Comparison of ENCODE assay signal across 1 cellular context in the genomic region with DNA sequence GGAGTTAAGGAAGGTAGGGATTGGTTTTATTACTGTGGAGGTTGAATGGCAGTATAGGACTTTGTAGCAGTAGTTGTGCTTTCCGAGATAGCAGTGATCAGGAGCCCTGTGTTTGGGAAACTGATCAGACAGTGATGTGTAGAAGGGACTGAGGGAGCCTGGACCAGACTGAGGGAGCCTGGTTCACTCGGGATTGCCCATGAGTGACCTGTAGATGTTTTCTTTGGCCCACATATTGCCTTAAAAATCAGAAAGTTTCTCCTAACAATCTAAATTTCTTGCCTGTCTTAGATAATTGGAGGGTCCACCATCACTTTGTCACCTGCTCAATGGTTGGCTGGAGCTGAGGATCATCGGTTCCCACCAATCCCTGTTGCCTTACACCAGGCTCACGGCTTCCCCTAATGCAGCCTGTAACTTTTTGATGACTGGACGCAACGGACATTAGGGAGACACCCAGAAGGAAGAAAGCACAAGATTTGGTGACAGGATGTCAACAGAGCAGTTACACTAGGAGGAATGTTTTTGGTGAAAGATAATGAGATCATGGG.
TF ChIP-seq lines count a peak whose summit lies in the region.

No MANE protein-coding gene starts in this region.

TF ChIP-seq in HepG2, 621 proteins besides CTCF, POLR2A, EP300 and RAD21 (continued from another document and continues in another):
- TF ChIP-seq, protein P1, sequence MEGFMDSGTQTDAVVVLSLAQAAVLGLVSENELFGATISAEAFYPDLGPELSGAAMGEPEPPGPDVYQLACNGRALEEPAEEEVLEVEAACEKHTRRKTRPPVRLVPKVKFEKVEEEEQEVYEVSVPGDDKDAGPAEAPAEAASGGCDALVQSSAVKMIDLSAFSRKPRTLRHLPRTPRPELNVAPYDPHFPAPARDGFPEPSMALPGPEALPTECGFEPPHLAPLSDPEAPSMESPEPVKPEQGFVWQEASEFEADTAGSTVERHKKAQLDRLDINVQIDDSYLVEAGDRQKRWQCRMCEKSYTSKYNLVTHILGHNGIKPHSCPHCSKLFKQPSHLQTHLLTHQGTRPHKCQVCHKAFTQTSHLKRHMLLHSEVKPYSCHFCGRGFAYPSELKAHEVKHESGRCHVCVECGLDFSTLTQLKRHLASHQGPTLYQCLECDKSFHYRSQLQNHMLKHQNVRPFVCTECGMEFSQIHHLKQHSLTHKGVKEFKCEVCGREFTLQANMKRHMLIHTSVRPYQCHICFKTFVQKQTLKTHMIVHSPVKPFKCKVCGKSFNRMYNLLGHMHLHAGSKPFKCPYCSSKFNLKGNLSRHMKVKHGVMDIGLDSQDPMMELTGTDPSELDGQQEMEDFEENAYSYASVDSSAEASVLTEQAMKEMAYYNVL (CRISPR knock-in tag; IDR thresholded peaks at IDR 0.05; ENCODE audit: borderline replicate concordance), result peak; percentile 14; the same call in 1 of the 2 replicates
- no peak for TF ChIP-seq PAF1 (CRISPR knock-in tag; IDR thresholded peaks at IDR 0.05)
- TF ChIP-seq REL (CRISPR knock-in tag; conservative IDR thresholded peaks at IDR 0.05), result peak; percentile 50; the same call in 1 of the 2 replicates
- no peak for TF ChIP-seq FOXO1 (CRISPR knock-in tag; IDR thresholded peaks at IDR 0.05)
- 0 out of 2 replicates have a peak, but pooled peaks have one; percentile 23 for TF ChIP-seq ZNF788 (CRISPR knock-in tag; IDR thresholded peaks at IDR 0.05; ENCODE audit: borderline replicate concordance)
- TF ChIP-seq, protein P2, sequence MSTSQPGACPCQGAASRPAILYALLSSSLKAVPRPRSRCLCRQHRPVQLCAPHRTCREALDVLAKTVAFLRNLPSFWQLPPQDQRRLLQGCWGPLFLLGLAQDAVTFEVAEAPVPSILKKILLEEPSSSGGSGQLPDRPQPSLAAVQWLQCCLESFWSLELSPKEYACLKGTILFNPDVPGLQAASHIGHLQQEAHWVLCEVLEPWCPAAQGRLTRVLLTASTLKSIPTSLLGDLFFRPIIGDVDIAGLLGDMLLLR (CRISPR knock-in tag; IDR thresholded peaks at IDR 0.05), result 0 out of 2 replicates have a peak, but pooled peaks have one; percentile 46
- TF ChIP-seq KDM3A (CRISPR knock-in tag; IDR thresholded peaks at IDR 0.05; ENCODE audit: low read depth), result no peak
- TF ChIP-seq ZNF225 (CRISPR knock-in tag; IDR thresholded peaks at IDR 0.05), result no peak
- peak; percentile 57; the same call in 1 of the 2 replicates for TF ChIP-seq ZNF746 (CRISPR knock-in tag; IDR thresholded peaks at IDR 0.05)
- TF ChIP-seq, protein P3, sequence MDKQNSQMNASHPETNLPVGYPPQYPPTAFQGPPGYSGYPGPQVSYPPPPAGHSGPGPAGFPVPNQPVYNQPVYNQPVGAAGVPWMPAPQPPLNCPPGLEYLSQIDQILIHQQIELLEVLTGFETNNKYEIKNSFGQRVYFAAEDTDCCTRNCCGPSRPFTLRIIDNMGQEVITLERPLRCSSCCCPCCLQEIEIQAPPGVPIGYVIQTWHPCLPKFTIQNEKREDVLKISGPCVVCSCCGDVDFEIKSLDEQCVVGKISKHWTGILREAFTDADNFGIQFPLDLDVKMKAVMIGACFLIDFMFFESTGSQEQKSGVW (CRISPR knock-in tag; IDR thresholded peaks at IDR 0.05; ENCODE audit: borderline replicate concordance), result no peak
- no peak for TF ChIP-seq FOXJ3 (CRISPR knock-in tag; IDR thresholded peaks at IDR 0.05; ENCODE audit: borderline replicate concordance)
- TF ChIP-seq, protein P4, sequence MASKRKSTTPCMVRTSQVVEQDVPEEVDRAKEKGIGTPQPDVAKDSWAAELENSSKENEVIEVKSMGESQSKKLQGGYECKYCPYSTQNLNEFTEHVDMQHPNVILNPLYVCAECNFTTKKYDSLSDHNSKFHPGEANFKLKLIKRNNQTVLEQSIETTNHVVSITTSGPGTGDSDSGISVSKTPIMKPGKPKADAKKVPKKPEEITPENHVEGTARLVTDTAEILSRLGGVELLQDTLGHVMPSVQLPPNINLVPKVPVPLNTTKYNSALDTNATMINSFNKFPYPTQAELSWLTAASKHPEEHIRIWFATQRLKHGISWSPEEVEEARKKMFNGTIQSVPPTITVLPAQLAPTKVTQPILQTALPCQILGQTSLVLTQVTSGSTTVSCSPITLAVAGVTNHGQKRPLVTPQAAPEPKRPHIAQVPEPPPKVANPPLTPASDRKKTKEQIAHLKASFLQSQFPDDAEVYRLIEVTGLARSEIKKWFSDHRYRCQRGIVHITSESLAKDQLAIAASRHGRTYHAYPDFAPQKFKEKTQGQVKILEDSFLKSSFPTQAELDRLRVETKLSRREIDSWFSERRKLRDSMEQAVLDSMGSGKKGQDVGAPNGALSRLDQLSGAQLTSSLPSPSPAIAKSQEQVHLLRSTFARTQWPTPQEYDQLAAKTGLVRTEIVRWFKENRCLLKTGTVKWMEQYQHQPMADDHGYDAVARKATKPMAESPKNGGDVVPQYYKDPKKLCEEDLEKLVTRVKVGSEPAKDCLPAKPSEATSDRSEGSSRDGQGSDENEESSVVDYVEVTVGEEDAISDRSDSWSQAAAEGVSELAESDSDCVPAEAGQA (IDR thresholded peaks at IDR 0.05; ENCODE audit: low read depth), result no peak
- TF ChIP-seq, protein P4 (CRISPR knock-in tag; IDR thresholded peaks at IDR 0.05; ENCODE audit: borderline replicate concordance), result no peak
- peak; percentile 7 for TF ChIP-seq CBX1 (IDR thresholded peaks at IDR 0.05; ENCODE audit: low read depth)
- TF ChIP-seq NCOA2 (CRISPR knock-in tag; IDR thresholded peaks at IDR 0.05), result no peak
- TF ChIP-seq, protein P5, sequence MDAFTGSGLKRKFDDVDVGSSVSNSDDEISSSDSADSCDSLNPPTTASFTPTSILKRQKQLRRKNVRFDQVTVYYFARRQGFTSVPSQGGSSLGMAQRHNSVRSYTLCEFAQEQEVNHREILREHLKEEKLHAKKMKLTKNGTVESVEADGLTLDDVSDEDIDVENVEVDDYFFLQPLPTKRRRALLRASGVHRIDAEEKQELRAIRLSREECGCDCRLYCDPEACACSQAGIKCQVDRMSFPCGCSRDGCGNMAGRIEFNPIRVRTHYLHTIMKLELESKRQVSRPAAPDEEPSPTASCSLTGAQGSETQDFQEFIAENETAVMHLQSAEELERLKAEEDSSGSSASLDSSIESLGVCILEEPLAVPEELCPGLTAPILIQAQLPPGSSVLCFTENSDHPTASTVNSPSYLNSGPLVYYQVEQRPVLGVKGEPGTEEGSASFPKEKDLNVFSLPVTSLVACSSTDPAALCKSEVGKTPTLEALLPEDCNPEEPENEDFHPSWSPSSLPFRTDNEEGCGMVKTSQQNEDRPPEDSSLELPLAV (CRISPR knock-in tag; conservative IDR thresholded peaks at IDR 0.05; ENCODE audit: low read depth), result no peak
- TF ChIP-seq TMF1 (CRISPR knock-in tag; IDR thresholded peaks at IDR 0.05; ENCODE audit: low read depth), result no peak
- TF ChIP-seq, protein P6, sequence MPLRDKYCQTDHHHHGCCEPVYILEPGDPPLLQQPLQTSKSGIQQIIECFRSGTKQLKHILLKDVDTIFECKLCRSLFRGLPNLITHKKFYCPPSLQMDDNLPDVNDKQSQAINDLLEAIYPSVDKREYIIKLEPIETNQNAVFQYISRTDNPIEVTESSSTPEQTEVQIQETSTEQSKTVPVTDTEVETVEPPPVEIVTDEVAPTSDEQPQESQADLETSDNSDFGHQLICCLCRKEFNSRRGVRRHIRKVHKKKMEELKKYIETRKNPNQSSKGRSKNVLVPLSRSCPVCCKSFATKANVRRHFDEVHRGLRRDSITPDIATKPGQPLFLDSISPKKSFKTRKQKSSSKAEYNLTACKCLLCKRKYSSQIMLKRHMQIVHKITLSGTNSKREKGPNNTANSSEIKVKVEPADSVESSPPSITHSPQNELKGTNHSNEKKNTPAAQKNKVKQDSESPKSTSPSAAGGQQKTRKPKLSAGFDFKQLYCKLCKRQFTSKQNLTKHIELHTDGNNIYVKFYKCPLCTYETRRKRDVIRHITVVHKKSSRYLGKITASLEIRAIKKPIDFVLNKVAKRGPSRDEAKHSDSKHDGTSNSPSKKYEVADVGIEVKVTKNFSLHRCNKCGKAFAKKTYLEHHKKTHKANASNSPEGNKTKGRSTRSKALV (CRISPR knock-in tag; IDR thresholded peaks at IDR 0.05), result peak; percentile 6; the same call in 1 of the 2 replicates
- TF ChIP-seq MXI1 (IDR thresholded peaks at IDR 0.05; ENCODE audit: borderline replicate concordance, low read depth, low read length), result no peak
- TF ChIP-seq, protein P7, sequence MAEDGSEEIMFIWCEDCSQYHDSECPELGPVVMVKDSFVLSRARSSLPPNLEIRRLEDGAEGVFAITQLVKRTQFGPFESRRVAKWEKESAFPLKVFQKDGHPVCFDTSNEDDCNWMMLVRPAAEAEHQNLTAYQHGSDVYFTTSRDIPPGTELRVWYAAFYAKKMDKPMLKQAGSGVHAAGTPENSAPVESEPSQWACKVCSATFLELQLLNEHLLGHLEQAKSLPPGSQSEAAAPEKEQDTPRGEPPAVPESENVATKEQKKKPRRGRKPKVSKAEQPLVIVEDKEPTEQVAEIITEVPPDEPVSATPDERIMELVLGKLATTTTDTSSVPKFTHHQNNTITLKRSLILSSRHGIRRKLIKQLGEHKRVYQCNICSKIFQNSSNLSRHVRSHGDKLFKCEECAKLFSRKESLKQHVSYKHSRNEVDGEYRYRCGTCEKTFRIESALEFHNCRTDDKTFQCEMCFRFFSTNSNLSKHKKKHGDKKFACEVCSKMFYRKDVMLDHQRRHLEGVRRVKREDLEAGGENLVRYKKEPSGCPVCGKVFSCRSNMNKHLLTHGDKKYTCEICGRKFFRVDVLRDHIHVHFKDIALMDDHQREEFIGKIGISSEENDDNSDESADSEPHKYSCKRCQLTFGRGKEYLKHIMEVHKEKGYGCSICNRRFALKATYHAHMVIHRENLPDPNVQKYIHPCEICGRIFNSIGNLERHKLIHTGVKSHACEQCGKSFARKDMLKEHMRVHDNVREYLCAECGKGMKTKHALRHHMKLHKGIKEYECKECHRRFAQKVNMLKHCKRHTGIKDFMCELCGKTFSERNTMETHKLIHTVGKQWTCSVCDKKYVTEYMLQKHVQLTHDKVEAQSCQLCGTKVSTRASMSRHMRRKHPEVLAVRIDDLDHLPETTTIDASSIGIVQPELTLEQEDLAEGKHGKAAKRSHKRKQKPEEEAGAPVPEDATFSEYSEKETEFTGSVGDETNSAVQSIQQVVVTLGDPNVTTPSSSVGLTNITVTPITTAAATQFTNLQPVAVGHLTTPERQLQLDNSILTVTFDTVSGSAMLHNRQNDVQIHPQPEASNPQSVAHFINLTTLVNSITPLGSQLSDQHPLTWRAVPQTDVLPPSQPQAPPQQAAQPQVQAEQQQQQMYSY (CRISPR knock-in tag; IDR thresholded peaks at IDR 0.05), result no peak
- 0 out of 2 replicates have a peak, but pooled peaks have one; percentile 9 for TF ChIP-seq MEF2D (CRISPR knock-in tag; IDR thresholded peaks at IDR 0.05)
- TF ChIP-seq ZC3H4 (CRISPR knock-in tag; IDR thresholded peaks at IDR 0.05; ENCODE audit: borderline replicate concordance), result no peak
- TF ChIP-seq, protein P8, sequence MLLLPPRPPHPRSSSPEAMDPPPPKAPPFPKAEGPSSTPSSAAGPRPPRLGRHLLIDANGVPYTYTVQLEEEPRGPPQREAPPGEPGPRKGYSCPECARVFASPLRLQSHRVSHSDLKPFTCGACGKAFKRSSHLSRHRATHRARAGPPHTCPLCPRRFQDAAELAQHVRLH (CRISPR knock-in tag; IDR thresholded peaks at IDR 0.05; ENCODE audit: borderline replicate concordance, low read depth), result no peak
- TF ChIP-seq TBX2 (CRISPR knock-in tag; IDR thresholded peaks at IDR 0.05; ENCODE audit: borderline replicate concordance), result peak; percentile 27; the same call in 1 of the 2 replicates
- TF ChIP-seq MBNL3 (CRISPR knock-in tag; conservative IDR thresholded peaks at IDR 0.05), result no peak
- TF ChIP-seq ZBTB21 (CRISPR knock-in tag; IDR thresholded peaks at IDR 0.05), result peak; percentile 19; the same call in 1 of the 2 replicates
- TF ChIP-seq SALL2 (CRISPR knock-in tag; IDR thresholded peaks at IDR 0.05), result peak; percentile 39; the same call in 1 of the 2 replicates
- TF ChIP-seq, protein P9, sequence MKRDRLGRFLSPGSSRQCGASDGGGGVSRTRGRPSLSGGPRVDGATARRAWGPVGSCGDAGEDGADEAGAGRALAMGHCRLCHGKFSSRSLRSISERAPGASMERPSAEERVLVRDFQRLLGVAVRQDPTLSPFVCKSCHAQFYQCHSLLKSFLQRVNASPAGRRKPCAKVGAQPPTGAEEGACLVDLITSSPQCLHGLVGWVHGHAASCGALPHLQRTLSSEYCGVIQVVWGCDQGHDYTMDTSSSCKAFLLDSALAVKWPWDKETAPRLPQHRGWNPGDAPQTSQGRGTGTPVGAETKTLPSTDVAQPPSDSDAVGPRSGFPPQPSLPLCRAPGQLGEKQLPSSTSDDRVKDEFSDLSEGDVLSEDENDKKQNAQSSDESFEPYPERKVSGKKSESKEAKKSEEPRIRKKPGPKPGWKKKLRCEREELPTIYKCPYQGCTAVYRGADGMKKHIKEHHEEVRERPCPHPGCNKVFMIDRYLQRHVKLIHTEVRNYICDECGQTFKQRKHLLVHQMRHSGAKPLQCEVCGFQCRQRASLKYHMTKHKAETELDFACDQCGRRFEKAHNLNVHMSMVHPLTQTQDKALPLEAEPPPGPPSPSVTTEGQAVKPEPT (CRISPR knock-in tag; IDR thresholded peaks at IDR 0.05; ENCODE audit: low read depth), result no peak
- TF ChIP-seq FOXK2 (IDR thresholded peaks at IDR 0.05), result 0 out of 2 replicates have a peak, but pooled peaks have one; percentile 33
- TF ChIP-seq ZNF605 (CRISPR knock-in tag; IDR thresholded peaks at IDR 0.05), result peak; percentile 29; the same call in 1 of the 2 replicates
- no peak for TF ChIP-seq ZNF816 (CRISPR knock-in tag; IDR thresholded peaks at IDR 0.05; ENCODE audit: borderline replicate concordance)
- peak; percentile 62; the same call in 1 of the 2 replicates for TF ChIP-seq ZFP90 (CRISPR knock-in tag; IDR thresholded peaks at IDR 0.05; ENCODE audit: borderline replicate concordance)
- 0 out of 2 replicates have a peak, but pooled peaks have one; percentile 28 for TF ChIP-seq RFX5 (IDR thresholded peaks at IDR 0.05; ENCODE audit: low read depth, low read length)
- TF ChIP-seq JUNB (CRISPR knock-in tag; IDR thresholded peaks at IDR 0.05; ENCODE audit: borderline replicate concordance), result peak; percentile 41; the same call in 1 of the 2 replicates
